ENCODE assay signal across 12 cellular contexts in the genomic region with DNA sequence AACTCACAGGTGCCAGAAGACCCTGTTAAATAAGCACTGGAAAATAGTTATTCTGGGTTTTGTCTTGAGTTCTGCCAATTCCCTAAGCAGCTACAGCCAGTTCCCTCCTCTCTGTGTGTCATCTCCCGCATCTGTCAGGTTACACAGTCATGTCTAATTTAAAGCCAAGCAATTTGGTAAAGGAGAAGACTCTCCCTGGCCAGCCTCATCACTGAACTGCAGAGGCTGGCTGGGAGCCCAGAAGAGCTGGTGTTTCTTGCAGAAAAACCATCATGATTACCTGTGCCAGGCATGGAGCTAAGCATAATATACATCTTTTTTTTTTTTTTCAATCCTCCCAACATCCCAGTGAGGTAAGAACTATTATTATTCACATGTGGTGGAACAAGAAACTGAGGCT.
A peak's percentile ranks its signal among the peaks of the same experiment; 100 is the strongest.
DNase-seq lines count a peak whose midpoint lies in the region; TF ChIP-seq lines count a peak whose summit lies in the region.
"Had no signal": no experiment of that assay in that cellular context is flagged by ENCODE, and none has a peak within 500 bp of the region (broad histone marks: within the 10 kb centered on the region; RNA-seq: fewer than 3 reads in every experiment).

No MANE protein-coding gene starts in this region.

- TF ChIP-seq CTCF in AG10803 (conservative IDR thresholded peaks at IDR 0.05; ENCODE audit: low read length) (no peak), parathyroid adenoma (IDR thresholded peaks at IDR 0.05) (no peak), tibial artery (IDR thresholded peaks at IDR 0.05) (no peak)

- no peaks in the 10 kb centered on the region for H3K9me3 ChIP-seq in parathyroid adenoma (ENCODE audit: control insufficient read depth, low read length)
- no peaks in the 10 kb centered on the region for H3K9me3 ChIP-seq in tibial artery
- H3K9me3 ChIP-seq: mucosa of descending colon had no signal

- H3K27me3 ChIP-seq in parathyroid adenoma (ENCODE audit: control insufficient read depth, insufficient read depth, low read length) = no peaks in the 10 kb centered on the region
- H3K27me3 ChIP-seq in tibial artery = no peaks in the 10 kb centered on the region

- H3K79me2 ChIP-seq in parathyroid adenoma = no peaks in the 10 kb centered on the region

- DNase-seq in AG10803 (ENCODE audit: low read depth) (peak; percentile 24), LHCN-M2 (ENCODE audit: low read depth) (peak; percentile 46), cerebellar cortex (ENCODE audit: low spot score) (peak; percentile 67), tibial artery (no peak), HT-29 (ENCODE audit: low spot score) (no peak), RKO (ENCODE audit: low spot score) (no peak)
- DNase-seq in effector CD8-positive, alpha-beta T cell (lab: John Stamatoyannopoulos, UW) = no peak
- DNase-seq: amniotic stem cell; mucosa of descending colon; stimulated activated CD4-positive, alpha-beta T cell treated with anti-CD3 and anti-CD28 coated beads, Interleukin-4, amount 100 ng/mL, for 24 hours had no signal

- H3K27ac ChIP-seq in parathyroid adenoma (peak overlapping the region; percentile 39), tibial artery (no peak overlapping the region)
- H3K27ac ChIP-seq: skin epidermis had no signal

- H2AFZ ChIP-seq in parathyroid adenoma = no peak overlapping the region

- intact Hi-C loops in tibial artery (cut with DNase I; ENCODE audit: low total_unique reads) = no loop called here

- H3K36me3 ChIP-seq in parathyroid adenoma (ENCODE audit: control insufficient read depth, insufficient read depth, low read length) = no peaks in the 10 kb centered on the region
- no peaks in the 10 kb centered on the region for H3K36me3 ChIP-seq in tibial artery

- no peak overlapping the region for H3K4me2 ChIP-seq in parathyroid adenoma (ENCODE audit: low read length)

- no peak overlapping the region for H3K9ac ChIP-seq in parathyroid adenoma

- H3K4me3 ChIP-seq in AG10803 (ENCODE audit: low read length) = no peak overlapping the region
- H3K4me3 ChIP-seq in parathyroid adenoma (ENCODE audit: low read depth, low read length) = no peak overlapping the region
- H3K4me3 ChIP-seq in tibial artery = no peak overlapping the region
- H3K4me3 ChIP-seq: mucosa of descending colon, skin epidermis had no signal

- H3K4me1 ChIP-seq in parathyroid adenoma (peaks cover 11% of the 10 kb centered on the region), tibial artery (no peaks in the 10 kb centered on the region)

Comparison
In these comparisons a context has a peak if more than half of its experiments do, and no peak if none do; other contexts are left out.
1. DNase-seq: peak in AG10803 (single experiment), LHCN-M2 (single experiment) and cerebellar cortex (single experiment); none in tibial artery (0 of 2), HT-29 (single experiment), RKO (single experiment) and effector CD8-positive, alpha-beta T cell (single experiment).